ENCODE assay signal across 23 cellular contexts in the genomic region with DNA sequence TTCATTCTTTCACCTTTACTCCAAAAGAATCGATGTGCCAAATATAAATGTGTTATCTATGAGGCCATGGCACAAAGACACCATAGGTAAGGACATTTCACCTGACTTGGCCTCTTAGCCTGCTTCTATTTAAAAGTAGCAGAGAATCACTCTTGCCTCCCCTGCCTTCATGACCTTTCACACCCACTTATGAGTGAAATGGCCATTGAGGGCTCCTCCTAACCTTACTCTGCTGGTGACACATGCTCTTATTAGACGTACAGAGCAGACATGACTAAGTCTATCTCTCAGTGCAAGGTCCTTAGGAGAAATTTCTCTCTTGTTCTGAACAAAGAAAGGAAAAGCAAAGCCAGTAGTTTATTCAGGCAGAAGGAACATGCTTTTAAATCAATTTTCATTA.
"Had no signal": no experiment of that assay in that cellular context is flagged by ENCODE, and none has a peak within 500 bp of the region (broad histone marks: within the 10 kb centered on the region; RNA-seq: fewer than 3 reads in every experiment).

No MANE protein-coding gene starts in this region.

- H3K27me3 ChIP-seq: dorsolateral prefrontal cortex, esophagus squamous epithelium, heart right ventricle, sigmoid colon, suprapubic skin, transverse colon, upper lobe of right lung, uterus had no signal

- ATAC-seq: left colon; mucosa of descending colon; natural killer cell treated with Interleukin-12 subunit alpha and Interleukin-12 subunit beta and Interleukin-15 and Interleukin-18, amount 100 ng/mL, for 72 hours; stimulated activated naive B cell treated with anti-CD40 and anti-IgM and Interleukin-4, amounts not matched to agents 10 μg/mL and 1 μg/mL and 100 μg/mL, for 72 hours; upper lobe of right lung had no signal

- H3K9me3 ChIP-seq: esophagus squamous epithelium, heart right ventricle, mucosa of descending colon, sigmoid colon, suprapubic skin, transverse colon, upper lobe of right lung, uterus had no signal

- H3K4me1 ChIP-seq: esophagus squamous epithelium, heart right ventricle, parathyroid adenoma, upper lobe of right lung, uterus had no signal

- H3K27ac ChIP-seq: dorsolateral prefrontal cortex, epithelial cell of prostate, esophagus squamous epithelium, heart right ventricle, parathyroid adenoma, sigmoid colon, suprapubic skin, transverse colon, upper lobe of right lung, uterus had no signal

- DNase-seq: dorsolateral prefrontal cortex; effector CD4-positive, alpha-beta T cell; esophagus squamous epithelium; foreskin melanocyte; glutamatergic neuron; heart right ventricle; hippocampal formation; left colon; mesenchymal stem cell; mucosa of descending colon; naive B cell; sigmoid colon; stimulated activated CD4-positive, alpha-beta T cell treated with anti-CD3 and anti-CD28 coated beads, Interleukin-15, amount 100 ng/mL, for 24 hours; stimulated activated CD4-positive, alpha-beta T cell treated with anti-CD3 and anti-CD28 coated beads, Interleukin-2, amount 100 ng/mL, for 48 hours; stimulated activated naive B cell treated with anti-CD40 and anti-IgM and Interleukin-4, amounts not matched to agents 10 μg/mL and 1 μg/mL and 100 μg/mL, for 72 hours; transverse colon; upper lobe of right lung; uterus had no signal

- H3K4me3 ChIP-seq: dorsolateral prefrontal cortex, esophagus squamous epithelium, heart right ventricle, mucosa of descending colon, sigmoid colon, skin epidermis, suprapubic skin, transverse colon, upper lobe of right lung, uterus had no signal

- H3K36me3 ChIP-seq: esophagus squamous epithelium, heart right ventricle, sigmoid colon, suprapubic skin, transverse colon, upper lobe of right lung, uterus had no signal
